Comparison of ENCODE assay signal across 7 cellular contexts in genomic region chr7:55546826-55547225, GRCh38. TPM values are rescaled to one million over a fixed set of nuclear protein-coding genes. Genes with fewer than 3 reads are reported as not detected.
A peak's percentile ranks its signal among the peaks of the same experiment; 100 is the strongest.
DNase-seq lines count a peak whose midpoint lies in the region; ATAC-seq and TF ChIP-seq lines count a peak whose summit lies in the region.

No MANE protein-coding gene starts in this region.

- peak; percentile 85 for ATAC-seq in left lung
- ATAC-seq in GM18870 (IDR thresholded peaks at IDR 0.05; ENCODE audit: unreplicated experiment) = no peak

- TF ChIP-seq CTCF in HEK293 (tag by site-specific recombination; IDR thresholded peaks at IDR 0.05) (no peak), breast epithelium (IDR thresholded peaks at IDR 0.05) (no peak), left lung (IDR thresholded peaks at IDR 0.05) (no peak)

- no peak overlapping the region for H3K27ac ChIP-seq in HEK293 (ENCODE audit: extremely low read depth, low read depth, low read length)
- H3K27ac ChIP-seq in breast epithelium = peak overlapping the region in 1 of 2 donors; percentile 50
- H3K27ac ChIP-seq in left lung = no peak overlapping the region

- TF ChIP-seq POLR2A in breast epithelium (IDR thresholded peaks at IDR 0.05) = no peak

- DNase-seq in Daoy (ENCODE audit: low read depth) (peak; percentile 99), NCI-H774 (lab: John Stamatoyannopoulos, UW) (peak; percentile 48), breast epithelium (ENCODE audit: low spot score in 2 of 2) (peak; percentile 54 to 74), left lung (peak in 1 of 2 donors; percentile 75), ureter (ENCODE audit: low spot score) (peak; percentile 80)

- CTCF ChIA-PET in HEK293 (lab: Yijun Ruan, JAX) = interaction anchor here (1.2 kb wide), 2 partner anchors 9 to 284 kb away, joined by 3 to 4 read pairs; no protein-coding TSS in a partner anchor

- H3K27me3 ChIP-seq in breast epithelium = no peaks in the 10 kb centered on the region
- H3K27me3 ChIP-seq in left lung = no peaks in the 10 kb centered on the region

- POLR2A ChIA-PET in HEK293 (lab: Yijun Ruan, JAX) = no interaction called here

- intact Hi-C loops in breast epithelium (cut with DNase I; ENCODE audit: low total_unique reads) (no loop called here), left lung (cut with DNase I) (no loop called here)

- H3K4me1 ChIP-seq in HEK293 (ENCODE audit: control insufficient read depth, insufficient read depth, low read length) (no peaks in the 10 kb centered on the region), breast epithelium (no peaks in the 10 kb centered on the region), left lung (peaks cover 8 to 38% of the 10 kb centered on the region in 2 donors)

- H3K36me3 ChIP-seq in HEK293 (ENCODE audit: control insufficient read depth in 2 of 2, insufficient read depth in 1 of 2, low read length in 2 of 2) (no peaks in the 10 kb centered on the region), breast epithelium (no peaks in the 10 kb centered on the region), left lung (no peaks in the 10 kb centered on the region)

- H3K9me3 ChIP-seq in HEK293 (ENCODE audit: control insufficient read depth, insufficient read depth, low read depth, low read length) (no peaks in the 10 kb centered on the region), breast epithelium (no peaks in the 10 kb centered on the region), left lung (no peaks in the 10 kb centered on the region)

- H3K4me3 ChIP-seq in HEK293 (ENCODE audit: low read depth, low read length) (no peak overlapping the region), breast epithelium (no peak overlapping the region), left lung (no peak overlapping the region)

TF ChIP-seq in HEK293, 187 proteins besides CTCF, POLR2A, EP300 and RAD21 (continues in another document):
- TF ChIP-seq TSHZ1 (tag by site-specific recombination; IDR thresholded peaks at IDR 0.05; ENCODE audit: borderline replicate concordance) (no peak), ZNF830 (tag by site-specific recombination; IDR thresholded peaks at IDR 0.05; ENCODE audit: low read depth) (no peak), ZFHX2 (tag by site-specific recombination; conservative IDR thresholded peaks at IDR 0.05) (peak; percentile 40; the same call in 1 of the 2 replicates), ZNF155 (tag by site-specific recombination; IDR thresholded peaks at IDR 0.05) (no peak), SP7 (tag by site-specific recombination; IDR thresholded peaks at IDR 0.05) (peak; percentile 45; the same call in 1 of the 2 replicates), ZNF114 (tag by site-specific recombination; IDR thresholded peaks at IDR 0.05) (no peak), ZNF26 (tag by site-specific recombination; IDR thresholded peaks at IDR 0.05) (no peak), ZNF664 (tag by site-specific recombination; IDR thresholded peaks at IDR 0.05) (no peak), MZF1 (tag by site-specific recombination; IDR thresholded peaks at IDR 0.05; ENCODE audit: borderline replicate concordance) (no peak), ZNF600 (tag by site-specific recombination; IDR thresholded peaks at IDR 0.05) (peak; percentile 56; the same call in 1 of the 2 replicates), REPIN1 (tag by site-specific recombination; IDR thresholded peaks at IDR 0.05; ENCODE audit: low read depth) (no peak), ZBTB6 (tag by site-specific recombination; IDR thresholded peaks at IDR 0.05) (no peak), INSM2 (tag by site-specific recombination; IDR thresholded peaks at IDR 0.05) (no peak), ZNF639 (tag by site-specific recombination; IDR thresholded peaks at IDR 0.05) (no peak), KLF16 (tag by site-specific recombination; IDR thresholded peaks at IDR 0.05) (no peak), SP3 (tag by site-specific recombination; IDR thresholded peaks at IDR 0.05) (peak; percentile 13; the same call in 1 of the 2 replicates), GLI4 (tag by site-specific recombination; IDR thresholded peaks at IDR 0.05) (no peak), HOXD13 (CRISPR knock-in tag; IDR thresholded peaks at IDR 0.05; ENCODE audit: borderline replicate concordance) (no peak), MYNN (tag by site-specific recombination; IDR thresholded peaks at IDR 0.05; ENCODE audit: borderline replicate concordance) (no peak), ZNF624 (tag by site-specific recombination; IDR thresholded peaks at IDR 0.05) (no peak), ZNF629 (tag by site-specific recombination; IDR thresholded peaks at IDR 0.05) (0 out of 2 replicates have a peak, but pooled peaks have one; percentile 18)

RNA-seq across cellular contexts. Expression of gene VOPP1, which starts 25.5 kb away (rescaled TPM):
- total RNA-seq in Daoy (2014; rRNA removed; shearing (Covaris generic)) = 144 and 170 TPM in 2 replicates
- 10 to 100 TPM; 28.2 to 42.6 (median 40.8) TPM for total RNA-seq in breast epithelium
- total RNA-seq in left lung = 10 to 100 TPM; 49.3 to 68.5 TPM
- total RNA-seq in ureter = 47.1 TPM
